ENCODE assay signal across 21 cellular contexts in genomic region chr12:113392563-113392962, GRCh38. TPM values are rescaled to one million over a fixed set of nuclear protein-coding genes. Genes with fewer than 3 reads are reported as not detected.
"Had no signal": no experiment of that assay in that cellular context is flagged by ENCODE, and none has a peak within 500 bp of the region (broad histone marks: within the 10 kb centered on the region; RNA-seq: fewer than 3 reads in every experiment).

No MANE protein-coding gene starts in this region.

- H3K36me3 ChIP-seq: neural progenitor cell had no signal

- H3K4me1 ChIP-seq: heart left ventricle, lower lobe of right lung, pancreas, prostate gland, sigmoid colon, spleen, suprapubic skin, tibial artery, upper lobe of right lung had no signal

- H2AFZ ChIP-seq: neural progenitor cell had no signal

- DNase-seq: heart left ventricle; lower lobe of right lung; mammary epithelial cell; naive B cell; natural killer cell; pancreas; retina; sigmoid colon; small intestine; spleen; stimulated activated CD4-positive, alpha-beta T cell treated with anti-CD3 and anti-CD28 coated beads, Interleukin-4, amount 100 ng/mL, for 24 hours; stimulated activated naive CD4-positive, alpha-beta T cell; tibial artery; upper lobe of right lung had no signal

- H3K27me3 ChIP-seq: heart left ventricle, neural progenitor cell, pancreas, upper lobe of right lung had no signal

- H3K9ac ChIP-seq: neural progenitor cell had no signal

- FAIRE-seq: pancreas, small intestine, urothelium cell line had no signal

- H3K9me3 ChIP-seq: heart left ventricle, lower lobe of right lung, pancreas, prostate gland, sigmoid colon, suprapubic skin, thoracic aorta, tibial artery, upper lobe of right lung had no signal

- H3K4me3 ChIP-seq: heart left ventricle, lower lobe of right lung, neural progenitor cell, pancreas, prostate gland, sigmoid colon, spleen, suprapubic skin, thoracic aorta, tibial artery, upper lobe of right lung had no signal

- H3K27ac ChIP-seq: heart left ventricle, lower lobe of right lung, neural progenitor cell, pancreas, prostate gland, sigmoid colon, spleen, suprapubic skin, thoracic aorta, tibial artery, upper lobe of right lung had no signal

- H3K4me2 ChIP-seq: neural progenitor cell had no signal

- ATAC-seq: natural killer cell had no signal

RNA-seq across cellular contexts. Expression of gene SDS, which starts 11.1 kb away (rescaled TPM):
- total RNA-seq: kidney epithelial cell, left ventricle myocardium superior, mammary epithelial cell, natural killer cell had no signal
- polyA plus RNA-seq: mammary epithelial cell had no signal
